22 cellular contexts compared by ENCODE assay signal in the genomic region with DNA sequence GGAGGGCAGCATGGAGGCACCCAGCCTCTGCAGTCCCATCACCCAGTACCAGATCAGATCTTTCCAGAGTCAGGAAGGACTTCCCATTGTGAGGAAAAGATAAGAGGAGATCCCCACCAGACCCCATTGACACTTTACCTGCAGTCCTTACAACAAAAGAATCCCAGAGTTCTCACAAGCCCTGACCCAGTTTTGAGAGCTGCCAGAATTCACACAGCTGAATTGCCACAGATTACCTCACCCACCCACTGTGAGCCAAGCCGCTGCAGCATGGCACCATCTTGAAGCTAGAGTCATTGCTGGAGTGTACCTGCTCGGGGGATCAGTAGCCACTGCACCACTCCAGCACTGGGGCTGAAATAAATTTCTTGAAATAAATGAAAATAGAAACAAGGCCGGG.
DNase-seq lines count a peak whose midpoint lies in the region; TF ChIP-seq lines count a peak whose summit lies in the region.
"Had no signal": no experiment of that assay in that cellular context is flagged by ENCODE, and none has a peak within 500 bp of the region (broad histone marks: within the 10 kb centered on the region; RNA-seq: fewer than 3 reads in every experiment).

No MANE protein-coding gene starts in this region.

- H2AFZ ChIP-seq in neuronal stem cell (ENCODE audit: low read length) (no peak overlapping the region), H9 (ENCODE audit: low read length) (no peak overlapping the region)

- no peak overlapping the region for H3K27ac Mint-ChIP-seq in endodermal cell
- no peak overlapping the region for H3K27ac Mint-ChIP-seq in activated naive CD4-positive, alpha-beta T cell treated with anti-CD3 and anti-CD28 coated beads, Interleukin-2, amount 10 ng/mL, durations not matched to agents 7 days and 5 days
- no peak overlapping the region for H3K27ac Mint-ChIP-seq in H9
- H3K27ac Mint-ChIP-seq: CD14-positive monocyte; CD4-positive, alpha-beta T cell had no signal

- H4K8ac ChIP-seq in neuronal stem cell (ENCODE audit: low read depth, low read length) = no peak overlapping the region
- H4K8ac ChIP-seq in H9 (replicated peaks; ENCODE audit: insufficient read length, low read depth, low read length) = no peak overlapping the region

- H4K5ac ChIP-seq in H9 (ENCODE audit: insufficient read length, low read depth, low read length) = no peak overlapping the region

- DNase-seq in G401 (ENCODE audit: low spot score) (peak; percentile 43), cerebellar cortex (ENCODE audit: low spot score) (peak; percentile 42), endodermal cell (peak; percentile 79), neuronal stem cell (ENCODE audit: low spot score) (no peak), hypothalamus (lab: John Stamatoyannopoulos, UW) (no peak), head of caudate nucleus (no peak), H9 (no peak)
- DNase-seq in activated naive CD4-positive, alpha-beta T cell treated with anti-CD3 and anti-CD28 coated beads, Interleukin-2, amount 10 ng/mL, durations not matched to agents 7 days and 5 days = no peak
- DNase-seq: 8988T; ACHN; AML-193; BE2C; Caco-2; CD4-positive, alpha-beta T cell; DMS153; DND-41; GF-D8; GOT3; H7 had no signal

- H3K14ac ChIP-seq in neuronal stem cell (ENCODE audit: low read length) (no peak overlapping the region), H9 (ENCODE audit: insufficient read depth, low read length) (no peak overlapping the region)

- H3K9me3 ChIP-seq in endodermal cell (ENCODE audit: control insufficient read depth, low read length) (no peaks in the 10 kb centered on the region), neuronal stem cell (replicated peaks in 1 of 2; ENCODE audit: control insufficient read depth in 2 of 2, insufficient read depth in 1 of 2, low read depth in 1 of 2, low read length in 2 of 2) (no peaks in the 10 kb centered on the region), H9 (ENCODE audit: control insufficient read depth, low read depth, low read length) (no peaks in the 10 kb centered on the region)
- H3K9me3 ChIP-seq: A549; BE2C; BLaER1 treated with 17β-estradiol and CSF1 and Interleukin-3, amounts not matched to agents 10 nM and 100 nM; Caco-2 had no signal

- no peak overlapping the region for H2BK5ac ChIP-seq in neuronal stem cell (ENCODE audit: low read length)
- H2BK5ac ChIP-seq in H9 (ENCODE audit: insufficient read length, low read length) = no peak overlapping the region

- H2BK120ac ChIP-seq in neuronal stem cell (ENCODE audit: low read depth, low read length) = no peak overlapping the region
- no peak overlapping the region for H2BK120ac ChIP-seq in H9 (ENCODE audit: low read depth, low read length, poor library complexity, severe bottlenecking)

- no peaks in the 10 kb centered on the region for H4K20me1 ChIP-seq in H9 (ENCODE audit: control insufficient read depth, insufficient read depth, insufficient read length)
- H4K20me1 ChIP-seq: BLaER1 treated with 17β-estradiol and CSF1 and Interleukin-3, amounts not matched to agents 10 nM and 100 nM had no signal

- H3K9me3 Mint-ChIP-seq in endodermal cell = no peaks in the 10 kb centered on the region
- no peaks in the 10 kb centered on the region for H3K9me3 Mint-ChIP-seq in activated naive CD4-positive, alpha-beta T cell treated with anti-CD3 and anti-CD28 coated beads, Interleukin-2, amount 10 ng/mL, durations not matched to agents 7 days and 5 days
- peaks cover 0 to 3% of the 10 kb centered on the region in 2 experiments; a peak in 1 of 5 replicates for H3K9me3 Mint-ChIP-seq in H9
- H3K9me3 Mint-ChIP-seq: CD4-positive, alpha-beta T cell had no signal

- no peak overlapping the region for H3K4me2 ChIP-seq in neuronal stem cell (ENCODE audit: insufficient read depth, low read length, poor library complexity, severe bottlenecking)
- no peak overlapping the region for H3K4me2 ChIP-seq in H9 (ENCODE audit: insufficient read depth, insufficient read length, low read length)
- H3K4me2 ChIP-seq: A549; BLaER1 treated with 17β-estradiol and CSF1 and Interleukin-3, amounts not matched to agents 10 nM and 100 nM had no signal

- H3K36me3 ChIP-seq in endodermal cell (ENCODE audit: control insufficient read depth, insufficient read depth, low read length) (no peaks in the 10 kb centered on the region), neuronal stem cell (replicated peaks in 1 of 2; ENCODE audit: control insufficient read depth in 2 of 2, insufficient read depth in 2 of 2, low read length in 2 of 2) (no peaks in the 10 kb centered on the region)
- H3K36me3 ChIP-seq: BE2C; BLaER1 treated with 17β-estradiol and CSF1 and Interleukin-3, amounts not matched to agents 10 nM and 100 nM had no signal

- no peak overlapping the region for H3K23ac ChIP-seq in neuronal stem cell (ENCODE audit: low read depth, low read length, poor library complexity)
- no peak overlapping the region for H3K23ac ChIP-seq in H9 (ENCODE audit: insufficient read length, low read depth, low read length)

- peak overlapping the region; percentile 21 for H3K18ac ChIP-seq in neuronal stem cell (ENCODE audit: low read length)
- H3K18ac ChIP-seq in H9 (ENCODE audit: insufficient read length, low read depth, low read length) = no peak overlapping the region

- peaks cover 10% of the 10 kb centered on the region for H3K27me3 ChIP-seq in endodermal cell (ENCODE audit: control insufficient read depth, insufficient read depth, low read length, poor library complexity, severe bottlenecking)
- no peaks in the 10 kb centered on the region for H3K27me3 ChIP-seq in neuronal stem cell (ENCODE audit: control insufficient read depth in 3 of 3, insufficient read depth in 3 of 3, low read depth in 1 of 3, low read length in 3 of 3)
- H3K27me3 ChIP-seq in H9 (ENCODE audit: insufficient read depth, low read length) = no peaks in the 10 kb centered on the region
- H3K27me3 ChIP-seq: BE2C; BLaER1 treated with 17β-estradiol and CSF1 and Interleukin-3, amounts not matched to agents 10 nM and 100 nM had no signal

- H3K36me3 Mint-ChIP-seq in endodermal cell (ENCODE audit: low read depth) (no peaks in the 10 kb centered on the region), H9 (ENCODE audit: insufficient read depth in 1 of 3, low read depth in 3 of 3) (no peaks in the 10 kb centered on the region; a peak in 1 of 7 replicates)
- no peaks in the 10 kb centered on the region for H3K36me3 Mint-ChIP-seq in activated naive CD4-positive, alpha-beta T cell treated with anti-CD3 and anti-CD28 coated beads, Interleukin-2, amount 10 ng/mL, durations not matched to agents 7 days and 5 days
- H3K36me3 Mint-ChIP-seq: CD14-positive monocyte had no signal

- H3K27me3 Mint-ChIP-seq in endodermal cell (ENCODE audit: insufficient read depth) = peaks cover 18% of the 10 kb centered on the region
- peaks cover 6% of the 10 kb centered on the region for H3K27me3 Mint-ChIP-seq in activated naive CD4-positive, alpha-beta T cell treated with anti-CD3 and anti-CD28 coated beads, Interleukin-2, amount 10 ng/mL, durations not matched to agents 7 days and 5 days
- peaks cover 3% of the 10 kb centered on the region; the same call in 1 of the 2 replicates for H3K27me3 Mint-ChIP-seq in H9 (ENCODE audit: low read depth)

- H2BK15ac ChIP-seq in neuronal stem cell (ENCODE audit: low read length) = no peak overlapping the region
- H2BK15ac ChIP-seq in H9 (ENCODE audit: low read depth, low read length) = no peak overlapping the region

- in situ Hi-C loops in G401 (cut with HindIII; ENCODE audit: low sequenced_read_pairs) = no loop called here

- no peak overlapping the region for H2BK20ac ChIP-seq in H9 (ENCODE audit: low read depth, low read length, poor library complexity, severe bottlenecking)

- CTCF ChIA-PET in activated naive CD4-positive, alpha-beta T cell treated with anti-CD3 and anti-CD28 coated beads, Interleukin-2, amount 10 ng/mL, durations not matched to agents 7 days and 5 days (lab: Charles Lee) = interaction anchor here (1.3 kb wide), 1 partner anchor 18 kb away, joined by 3 read pairs; no protein-coding TSS in a partner anchor

- 67 to 85% methylated on average over 1 to 3 of the region's 3 CpGs for WGBS in endodermal cell (ENCODE audit: insufficient coverage in 1 of 2, insufficient read length in 1 of 2), 2 experiments
- WGBS in neuronal stem cell (ENCODE audit: extremely low coverage in 2 of 2, insufficient read length in 2 of 2, insufficient replicate concordance in 1 of 2), 2 donors = no CpG with 5 or more reads among the region's 3 CpGs
- WGBS in H9 (ENCODE audit: extremely low coverage, insufficient read length, low lambda C conversion rate) = no CpG with 5 or more reads among the region's 3 CpGs

- no peak for TF ChIP-seq CTCF in endodermal cell (conservative IDR thresholded peaks at IDR 0.05)
- TF ChIP-seq CTCF in H9 (conservative IDR thresholded peaks at IDR 0.05) = no peak

- H3T11ph ChIP-seq in H9 (ENCODE audit: low read length) = no peak overlapping the region

- no peaks in the 10 kb centered on the region for H3K23me2 ChIP-seq in H9 (ENCODE audit: insufficient read length, low read depth, low read length, poor library complexity, severe bottlenecking)

- no peaks in the 10 kb centered on the region for H3K79me2 ChIP-seq in H9 (ENCODE audit: insufficient read depth, low read length)

- H3K27ac ChIP-seq in endodermal cell (ENCODE audit: low read depth, low read length) (no peak overlapping the region), neuronal stem cell (replicated peaks; ENCODE audit: low read length) (no peak overlapping the region), H9 (ENCODE audit: insufficient read length, low read depth, low read length) (no peak overlapping the region)
- H3K27ac ChIP-seq: A549; BLaER1 treated with 17β-estradiol and CSF1 and Interleukin-3, amounts not matched to agents 10 nM and 100 nM had no signal

- H3K4me1 Mint-ChIP-seq in endodermal cell (peaks cover 6% of the 10 kb centered on the region), H9 (peaks cover 0 to 5% of the 10 kb centered on the region in 2 experiments; a peak in 1 of 4 replicates)
- no peaks in the 10 kb centered on the region for H3K4me1 Mint-ChIP-seq in activated naive CD4-positive, alpha-beta T cell treated with anti-CD3 and anti-CD28 coated beads, Interleukin-2, amount 10 ng/mL, durations not matched to agents 7 days and 5 days
- H3K4me1 Mint-ChIP-seq: CD14-positive monocyte had no signal

- H3K4me1 ChIP-seq in endodermal cell (ENCODE audit: control insufficient read depth, insufficient read depth, low read length) (no peaks in the 10 kb centered on the region), neuronal stem cell (ENCODE audit: control insufficient read depth in 2 of 2, insufficient read depth in 1 of 2, low read depth in 1 of 2, low read length in 2 of 2) (no peaks in the 10 kb centered on the region), H9 (ENCODE audit: insufficient read depth, low read length) (no peaks in the 10 kb centered on the region)
- H3K4me1 ChIP-seq: A549; BE2C; BLaER1 treated with 17β-estradiol and CSF1 and Interleukin-3, amounts not matched to agents 10 nM and 100 nM; Caco-2 had no signal

- no peak overlapping the region for H2AK5ac ChIP-seq in neuronal stem cell (ENCODE audit: low read depth, low read length)
- H2AK5ac ChIP-seq in H9 (ENCODE audit: insufficient read length, low read length) = no peak overlapping the region

- H3K4me3 ChIP-seq in endodermal cell (ENCODE audit: low read length) = no peak overlapping the region
- H3K4me3 ChIP-seq in neuronal stem cell (ENCODE audit: low read length in 2 of 2) = no peak overlapping the region
- H3K4me3 ChIP-seq: A549; BLaER1 treated with 17β-estradiol and CSF1 and Interleukin-3, amounts not matched to agents 10 nM and 100 nM had no signal

- H2BK12ac ChIP-seq in neuronal stem cell (ENCODE audit: low read length) = no peak overlapping the region
- no peak overlapping the region for H2BK12ac ChIP-seq in H9 (ENCODE audit: insufficient read length, low read depth, low read length)

- intact Hi-C loops in head of caudate nucleus (cut with DNase I) = no loop called here

- H3K4ac ChIP-seq in neuronal stem cell (ENCODE audit: low read length) (no peak overlapping the region), H9 (ENCODE audit: low read depth, low read length) (no peak overlapping the region)

- H3K79me1 ChIP-seq in neuronal stem cell (ENCODE audit: low read depth, low read length) (no peaks in the 10 kb centered on the region), H9 (ENCODE audit: insufficient read depth, low read depth, low read length, poor library complexity, severe bottlenecking) (no peaks in the 10 kb centered on the region)

- H3K9ac ChIP-seq in endodermal cell (ENCODE audit: extremely low read depth, low read length, poor library complexity, severe bottlenecking) (no peak overlapping the region), neuronal stem cell (ENCODE audit: low read depth, low read length, poor library complexity) (no peak overlapping the region), H9 (ENCODE audit: extremely low read depth, insufficient read length, low read length) (no peak overlapping the region)
- H3K9ac ChIP-seq: BLaER1 treated with 17β-estradiol and CSF1 and Interleukin-3, amounts not matched to agents 10 nM and 100 nM had no signal

- H3K4me3 Mint-ChIP-seq in endodermal cell (no peak overlapping the region), H9 (no peak overlapping the region)
- H3K4me3 Mint-ChIP-seq in activated naive CD4-positive, alpha-beta T cell treated with anti-CD3 and anti-CD28 coated beads, Interleukin-2, amount 10 ng/mL, durations not matched to agents 7 days and 5 days = no peak overlapping the region
- H3K4me3 Mint-ChIP-seq: CD14-positive monocyte; CD4-positive, alpha-beta T cell had no signal

- no peak overlapping the region for H3K56ac ChIP-seq in H9 (ENCODE audit: insufficient read length, low read depth, low read length)

- H4K91ac ChIP-seq in neuronal stem cell (ENCODE audit: low read depth, low read length, poor library complexity) (no peak overlapping the region), H9 (ENCODE audit: insufficient read length, low read depth, low read length) (no peak overlapping the region)

Comparison
In these comparisons a context has a peak if more than half of its experiments do, and no peak if none do; other contexts are left out.
1. DNase-seq: peak in G401 (single experiment), cerebellar cortex (single experiment) and endodermal cell (single experiment); none in neuronal stem cell (single experiment), activated naive CD4-positive, alpha-beta T cell treated with anti-CD3 and anti-CD28 coated beads, Interleukin-2, amount 10 ng/mL, durations not matched to agents 7 days and 5 days (single experiment), hypothalamus (0 of 51), head of caudate nucleus (0 of 42) and H9 (single experiment).